22 cellular contexts compared by ENCODE assay signal in genomic region chr16:75113046-75113491, GRCh38. TPM values are rescaled to one million over a fixed set of nuclear protein-coding genes. Genes with fewer than 3 reads are reported as not detected.
DNase-seq lines count a peak whose midpoint lies in the region; ATAC-seq, FAIRE-seq and TF ChIP-seq lines count a peak whose summit lies in the region.
"Had no signal": no experiment of that assay in that cellular context is flagged by ENCODE, and none has a peak within 500 bp of the region (broad histone marks: within the 10 kb centered on the region; RNA-seq: fewer than 3 reads in every experiment).

No MANE protein-coding gene starts in this region.

- in situ Hi-C loops in K562 (cut with MboI) = no loop called here

- H4K91ac ChIP-seq in H9 (ENCODE audit: insufficient read length, low read depth, low read length) = no peak overlapping the region

- H3K4me1 ChIP-seq in H9 (ENCODE audit: insufficient read depth, low read length) = peaks cover 6% of the 10 kb centered on the region; the same call in 1 of the 2 replicates
- peaks cover 15 to 77% of the 10 kb centered on the region in 2 experiments; a peak in 4 of 5 replicates for H3K4me1 ChIP-seq in K562 (replicated peaks in 1 of 2; ENCODE audit: control insufficient read depth in 2 of 2, insufficient read depth in 2 of 2, low read length in 2 of 2)

- H3K79me1 ChIP-seq in H9 (ENCODE audit: insufficient read depth, low read depth, low read length, poor library complexity, severe bottlenecking) = no peaks in the 10 kb centered on the region

- POLR2A ChIA-PET in K562 (lab: Yijun Ruan, JAX) = interaction anchor here (0.6 to 1.0 kb wide), 3 partner anchors 69 to 630 kb away, joined by 3 to 4 read pairs (median 3); no protein-coding TSS in a partner anchor

- H4K5ac ChIP-seq in H9 (ENCODE audit: insufficient read length, low read depth, low read length) = no peak overlapping the region

- H3K36me3 ChIP-seq in K562 (ENCODE audit: control insufficient read depth, insufficient read depth, low read length) = peaks cover 3% of the 10 kb centered on the region; the same call in 1 of the 3 replicates

- H3K18ac ChIP-seq in H9 (ENCODE audit: insufficient read length, low read depth, low read length) = no peak overlapping the region

- TF ChIP-seq POLR2A in K562 (conservative IDR thresholded peaks at IDR 0.05) = no peak
- no peak for TF ChIP-seq POLR2A in GM18505 (IDR thresholded peaks at IDR 0.05; ENCODE audit: borderline replicate concordance, extremely low read depth, insufficient read depth, insufficient read length)

- H3K79me2 ChIP-seq in H9 (ENCODE audit: insufficient read depth, low read length) (no peaks in the 10 kb centered on the region), K562 (ENCODE audit: control insufficient read depth, insufficient read depth, low read length) (no peaks in the 10 kb centered on the region)

- H3K9ac ChIP-seq in H9 (ENCODE audit: extremely low read depth, insufficient read length, low read length) (no peak overlapping the region), K562 (ENCODE audit: insufficient read depth in 1 of 2, low read depth in 2 of 2, low read length in 2 of 2) (peak overlapping the region in 1 of 2 experiments; percentile 28; a peak in 2 of 4 replicates)

- no peak overlapping the region for H3T11ph ChIP-seq in H9 (ENCODE audit: low read length)

- FAIRE-seq in K562 (lab: Jason Lieb, UNC) = no peak
- FAIRE-seq: H54 had no signal

- no CpG with 5 or more reads among the region's 7 CpGs for WGBS in H9 (ENCODE audit: extremely low coverage, insufficient read length, low lambda C conversion rate)
- WGBS in K562 (ENCODE audit: insufficient coverage, low coverage, missing lambda C conversion rate) = 42% methylated on average over 6 of the region's 7 CpGs

- DNase-seq in DMS 273 (lab: John Stamatoyannopoulos, UW; ENCODE audit: unreplicated experiment) = peak; percentile 64
- DNase-seq in DMS 273 treated with DMSO at 0.1 percent for 48 hours (lab: John Stamatoyannopoulos, UW) = no peak
- DNase-seq in H9 = peak; percentile 40
- peak in 1 of 4 experiments; percentile 27 for DNase-seq in K562 (ENCODE audit: extremely low read depth in 1 of 4, low spot score in 3 of 4)
- DNase-seq in stimulated activated CD4-positive, alpha-beta T cell treated with anti-CD3 and anti-CD28 coated beads, Interleukin-2, amount 100 ng/mL, for 24 hours = no peak
- DNase-seq: activated CD4-positive, alpha-beta T cell treated with anti-CD3 and anti-CD28 coated beads, Interleukin-2, amount 50 U/mL, for 4 hours; activated T-cell treated with anti-CD3 and anti-CD28 coated beads, Interleukin-2, amount 50 U/mL, for 1 hour; body of pancreas; cortex of kidney; naive thymus-derived CD8-positive, alpha-beta T cell; NCI-H1417 treated with DMSO at 0.1 percent for 48 hours; NCI-H2227 treated with DMSO at 0.1 percent for 48 hours; stimulated activated naive CD8-positive, alpha-beta T cell treated with anti-CD3 and anti-CD28 coated beads, Interleukin-15, Interleukin-2, amounts not matched to agents 100 U/mL and 50 U/mL, for 24 hours had no signal

- H2AFZ ChIP-seq in H9 (ENCODE audit: low read length) = no peak overlapping the region
- H2AFZ ChIP-seq in K562 (ENCODE audit: low read depth, low read length) = no peak overlapping the region

- intact Hi-C loops in K562 (cut with micrococcal nuclease) = loop anchor here (5.0 kb wide), 1 partner anchor 71 kb away; no protein-coding TSS in a partner anchor

- 0 out of 5 replicates have a peak, but pooled peaks cover 0 to 3% of the 10 kb centered on the region in 2 experiments for H3K9me3 Mint-ChIP-seq in H9
- H3K9me3 Mint-ChIP-seq in nephron = no peaks in the 10 kb centered on the region
- H3K9me3 Mint-ChIP-seq: activated naive CD4-positive, alpha-beta T cell treated with anti-CD3 and anti-CD28 coated beads, Interleukin-2, amount 50 U/mL, for 72 hours; naive thymus-derived CD8-positive, alpha-beta T cell had no signal

- H3K4me1 Mint-ChIP-seq in H9 (peaks cover 49 to 66% of the 10 kb centered on the region in 2 experiments), nephron (peaks cover 50% of the 10 kb centered on the region)

- H2BK5ac ChIP-seq in H9 (ENCODE audit: insufficient read length, low read length) = no peak overlapping the region

- H3K14ac ChIP-seq in H9 (ENCODE audit: insufficient read depth, low read length) = no peak overlapping the region; the same call in 1 of the 2 replicates

- H3K36me3 Mint-ChIP-seq in H9 (ENCODE audit: insufficient read depth in 1 of 3, low read depth in 3 of 3) (peaks cover 0 to 2% (median 2%) of the 10 kb centered on the region in 3 experiments; a peak in 4 of 7 replicates), nephron (ENCODE audit: low read depth) (peaks cover 3% of the 10 kb centered on the region)
- H3K36me3 Mint-ChIP-seq: naive thymus-derived CD8-positive, alpha-beta T cell had no signal

- H4K20me1 ChIP-seq in H9 (ENCODE audit: control insufficient read depth, insufficient read depth, insufficient read length) (no peaks in the 10 kb centered on the region), K562 (replicated peaks; ENCODE audit: control insufficient read depth, insufficient read depth, low read length) (no peaks in the 10 kb centered on the region)

- H3K4ac ChIP-seq in H9 (ENCODE audit: low read depth, low read length) = no peak overlapping the region; the same call in 1 of the 2 replicates

- H2BK120ac ChIP-seq in H9 (ENCODE audit: low read depth, low read length, poor library complexity, severe bottlenecking) = no peak overlapping the region

- H3K27ac ChIP-seq in H9 (ENCODE audit: insufficient read length, low read depth, low read length) (no peak overlapping the region), K562 (ENCODE audit: extremely low read depth, low read depth, low read length) (no peak overlapping the region)
- H3K27ac ChIP-seq: 22Rv1, SK-N-MC had no signal

- ATAC-seq in K562 = peak; percentile 6; the same call in 1 of the 3 replicates
- ATAC-seq in GM18505 (IDR thresholded peaks at IDR 0.05; ENCODE audit: unreplicated experiment) = no peak
- no peak for ATAC-seq in GM21786 (IDR thresholded peaks at IDR 0.05; ENCODE audit: unreplicated experiment)
- ATAC-seq: activated naive CD4-positive, alpha-beta T cell treated with anti-CD3 and anti-CD28 coated beads, Interleukin-2, amount 50 U/mL, for 72 hours; body of pancreas; gastroesophageal sphincter; naive thymus-derived CD8-positive, alpha-beta T cell; stimulated activated naive CD8-positive, alpha-beta T cell treated with anti-CD3 and anti-CD28 coated beads, Interleukin-15, Interleukin-2, amounts not matched to agents 100 U/mL and 50 U/mL, for 24 hours had no signal

- H3K9me1 ChIP-seq in K562 (ENCODE audit: control insufficient read depth, insufficient read depth, low read length) = peaks cover 3% of the 10 kb centered on the region

- CTCF ChIA-PET in K562 (lab: Yijun Ruan, JAX; ENCODE audit: low intra/inter-chr PET ratio) = no interaction called here

- TF ChIP-seq CTCF in H9 (conservative IDR thresholded peaks at IDR 0.05) = no peak
- TF ChIP-seq CTCF in K562 (IDR thresholded peaks at IDR 0.05 in 2 of 3, conservative IDR thresholded peaks at IDR 0.05 in 1 of 3; ENCODE audit: insufficient read depth in 2 of 3, low read depth in 1 of 3, low read length in 3 of 3) = no peak
- TF ChIP-seq CTCF in nephron (IDR thresholded peaks at IDR 0.05; ENCODE audit: unreplicated experiment in 3 of 3) = no peak

- no peak overlapping the region for H2AK5ac ChIP-seq in H9 (ENCODE audit: insufficient read length, low read length)

- TF ChIP-seq RAD21 in K562 (CRISPR knock-in tag; conservative IDR thresholded peaks at IDR 0.05 in 1 of 2, IDR thresholded peaks at IDR 0.05 in 1 of 2) = no peak

- no peak overlapping the region for H3K4me2 ChIP-seq in H9 (ENCODE audit: insufficient read depth, insufficient read length, low read length)
- H3K4me2 ChIP-seq in K562 (ENCODE audit: insufficient read depth, low read length) = no peak overlapping the region

- no TSS peak for BruUV-seq in K562 (replicated peaks; lab: Mats Ljungman, UMichigan)

- no peak overlapping the region for H3K23ac ChIP-seq in H9 (ENCODE audit: insufficient read length, low read depth, low read length)

- no peaks in the 10 kb centered on the region for H3K9me3 ChIP-seq in H9 (ENCODE audit: control insufficient read depth, low read depth, low read length)
- H3K9me3 ChIP-seq in K562 (replicated peaks; ENCODE audit: control insufficient read depth, insufficient read depth, low read depth, low read length) = no peaks in the 10 kb centered on the region
- H3K9me3 ChIP-seq: body of pancreas, gastroesophageal sphincter had no signal

- no peak overlapping the region for H2BK15ac ChIP-seq in H9 (ENCODE audit: low read depth, low read length)

- H3K4me3 Mint-ChIP-seq in H9 (peak overlapping the region in 1 of 2 experiments; percentile 69; a peak in 2 of 5 replicates), nephron (peak overlapping the region in 2 of 3 experiments; percentile 45 to 67)
- H3K4me3 Mint-ChIP-seq: naive thymus-derived CD8-positive, alpha-beta T cell had no signal

- H2BK12ac ChIP-seq in H9 (ENCODE audit: insufficient read length, low read depth, low read length) = no peak overlapping the region

- no peak overlapping the region for H3K4me3 ChIP-seq in K562
- H3K4me3 ChIP-seq: body of pancreas, gastroesophageal sphincter, lung, SK-N-MC had no signal

- no peak overlapping the region for H4K8ac ChIP-seq in H9 (replicated peaks; ENCODE audit: insufficient read length, low read depth, low read length)

- H3K27me3 ChIP-seq in H9 (ENCODE audit: insufficient read depth, low read length) (no peaks in the 10 kb centered on the region), K562 (ENCODE audit: control insufficient read depth in 2 of 2, insufficient read depth in 2 of 2, low read length in 2 of 2) (no peaks in the 10 kb centered on the region)
- H3K27me3 ChIP-seq: body of pancreas, gastroesophageal sphincter had no signal

- no peaks in the 10 kb centered on the region for H3K23me2 ChIP-seq in H9 (ENCODE audit: insufficient read length, low read depth, low read length, poor library complexity, severe bottlenecking)

- H3K27me3 Mint-ChIP-seq in H9 (ENCODE audit: low read depth) (peaks cover 4% of the 10 kb centered on the region; the same call in 1 of the 2 replicates), nephron (ENCODE audit: low read depth) (peaks cover 4% of the 10 kb centered on the region)

- H3K27ac Mint-ChIP-seq in H9 (peak overlapping the region; percentile 48 to 94 (median 92); a peak in 6 of 7 replicates), nephron (peak overlapping the region; percentile 51 to 80 (median 68))

- no peak for TF ChIP-seq EP300 in K562 (IDR thresholded peaks at IDR 0.05; ENCODE audit: low read length)

- no peak overlapping the region for H2BK20ac ChIP-seq in H9 (ENCODE audit: low read depth, low read length, poor library complexity, severe bottlenecking)

- no peak overlapping the region for H3K56ac ChIP-seq in H9 (ENCODE audit: insufficient read length, low read depth, low read length)

RNA-seq across cellular contexts. Expression of gene LDHD, which starts 3.5 kb away (rescaled TPM):
- total RNA-seq in H9 (2021) (14.5 and 14.7 TPM in 2 replicates), K562 (2014; rRNA removed) (0.33 and 0.73 TPM in 2 replicates), K562 (2014; rRNA removed; fragmentation: Illumina TruSeq; extraction: Trizol) (not detected in 2 replicates), K562 (2015; rRNA removed; fragmentation: Illumina TruSeq; extraction: Trizol) (0.19 and 0.40 TPM in 2 replicates), K562 (2021) (0.69 and 0.83 TPM in 2 replicates)
- 0.48 and 1.4 TPM in 2 replicates for total RNA-seq in K562 (2011; cell fraction: chromatin; rRNA removed; ENCODE audit: low replicate concordance)
- 1.7 and 3.0 TPM in 2 replicates for total RNA-seq in K562 (2011; cell fraction: nucleolus; rRNA removed)
- 1.1 and 1.5 TPM in 2 replicates for total RNA-seq in K562 (2011; cell fraction: nucleoplasm; rRNA removed)
- polyA plus RNA-seq in K562 (2011; rRNA removed) (0.08 and 0.33 TPM in 2 replicates), K562 (2014; fragmentation: Illumina TruSeq; extraction: Trizol) (0.19 and 0.25 TPM in 2 replicates), K562 (2014; fragmentation: Nextera tagmentation; extraction: Ambion mirVana) (not detected), K562 (2014; rRNA removed) (0.39 and 0.86 TPM in 2 replicates)
- polyA plus RNA-seq in K562 (2011; cell fraction: cytosol; rRNA removed) = 0.21 and 1.0 TPM in 2 replicates
- 0.42 and 2.2 TPM in 2 replicates for polyA plus RNA-seq in K562 (2011; cell fraction: nucleus; rRNA removed)
- polyA plus RNA-seq in K562 (2012) = 0.61 and 0.93 TPM in 2 replicates
- 0.21 TPM in 1 of 2 replicates, not detected in the other for polyA minus RNA-seq in K562 (2011; rRNA and poly(A)+ RNA removed)
- polyA minus RNA-seq in K562 (2011; cell fraction: cytosol; rRNA and poly(A)+ RNA removed) = not detected in 2 replicates
- polyA minus RNA-seq in K562 (2011; cell fraction: nucleus; rRNA and poly(A)+ RNA removed) = 0.44 and 1.1 TPM in 2 replicates
- total RNA-seq: naive thymus-derived CD8-positive, alpha-beta T cell had no signal
- polyA plus RNA-seq: naive thymus-derived CD8-positive, alpha-beta T cell had no signal

RNA-seq across cellular contexts. Expression of gene ZFP1, which starts 35.3 kb away (rescaled TPM):
- 13.7 and 15.3 TPM in 2 replicates for total RNA-seq in H9 (2021)
- 4.7 and 12.9 TPM in 2 replicates for total RNA-seq in K562 (2011; cell fraction: chromatin; rRNA removed; ENCODE audit: low replicate concordance)
- total RNA-seq in K562 (2011; cell fraction: nucleolus; rRNA removed) = 5.0 and 6.2 TPM in 2 replicates
- 7.3 and 8.8 TPM in 2 replicates for total RNA-seq in K562 (2011; cell fraction: nucleoplasm; rRNA removed)
- total RNA-seq in K562 (2014; rRNA removed) = 9.3 and 10.4 TPM in 2 replicates
- 14.7 and 16.1 TPM in 2 replicates for total RNA-seq in K562 (2014; rRNA removed; fragmentation: Illumina TruSeq; extraction: Trizol)
- 13.7 and 14.0 TPM in 2 replicates for total RNA-seq in K562 (2015; rRNA removed; fragmentation: Illumina TruSeq; extraction: Trizol)
- 10.8 and 14.7 TPM in 2 replicates for total RNA-seq in K562 (2021)
- 10.8 and 13.3 TPM in 2 replicates for polyA plus RNA-seq in K562 (2011; rRNA removed)
- 2.9 and 4.8 TPM in 2 replicates for polyA plus RNA-seq in K562 (2011; cell fraction: cytosol; rRNA removed)
- 3.9 and 4.2 TPM in 2 replicates for polyA plus RNA-seq in K562 (2011; cell fraction: nucleus; rRNA removed)
- polyA plus RNA-seq in K562 (2012) = 5.4 and 6.8 TPM in 2 replicates
- 11.4 and 11.6 TPM in 2 replicates for polyA plus RNA-seq in K562 (2014; fragmentation: Illumina TruSeq; extraction: Trizol)
- polyA plus RNA-seq in K562 (2014; fragmentation: Nextera tagmentation; extraction: Ambion mirVana) = 1 to 10 TPM; 2.6 to 4.1 TPM
- 5.2 and 6.5 TPM in 2 replicates for polyA plus RNA-seq in K562 (2014; rRNA removed)
- 14.8 and 15.0 TPM in 2 replicates for polyA minus RNA-seq in K562 (2011; rRNA and poly(A)+ RNA removed)
- 10.2 and 12.6 TPM in 2 replicates for polyA minus RNA-seq in K562 (2011; cell fraction: cytosol; rRNA and poly(A)+ RNA removed)
- 5.3 and 7.8 TPM in 2 replicates for polyA minus RNA-seq in K562 (2011; cell fraction: nucleus; rRNA and poly(A)+ RNA removed)

Comparison
In these comparisons a context has a peak if more than half of its experiments do, and no peak if none do; other contexts are left out.
1. DNase-seq: peak in DMS 273 (single experiment) and H9 (single experiment); none in DMS 273 treated with DMSO at 0.1 percent for 48 hours (single experiment) and stimulated activated CD4-positive, alpha-beta T cell treated with anti-CD3 and anti-CD28 coated beads, Interleukin-2, amount 100 ng/mL, for 24 hours (0 of 2).